18 cellular contexts compared by ENCODE assay signal in the genomic region with DNA sequence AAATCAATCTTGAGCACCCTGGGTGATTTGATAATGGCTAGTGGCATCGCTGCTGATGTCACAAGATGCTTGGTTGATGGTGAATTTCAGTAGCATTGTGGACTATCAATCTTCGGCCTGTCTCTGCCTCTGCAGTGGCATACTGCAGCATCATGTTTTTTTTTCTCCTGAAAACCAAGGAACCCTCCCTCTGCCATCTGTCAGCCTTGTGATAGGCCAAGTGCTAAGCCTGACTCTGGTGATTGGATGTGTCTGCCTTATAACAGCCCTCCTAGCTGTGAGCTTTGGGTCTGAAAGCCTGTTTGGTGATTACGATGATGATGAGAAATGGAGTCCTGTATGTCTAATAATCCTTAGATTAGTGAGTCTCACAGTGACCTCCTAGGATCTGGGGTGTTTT.
"Had no signal": no experiment of that assay in that cellular context is flagged by ENCODE, and none has a peak within 500 bp of the region (broad histone marks: within the 10 kb centered on the region; RNA-seq: fewer than 3 reads in every experiment).

No MANE protein-coding gene starts in this region.

- H3K9me3 Mint-ChIP-seq: activated naive CD8-positive, alpha-beta T cell treated with anti-CD3 and anti-CD28 coated beads, Interleukin-2, amount 10 ng/mL, durations not matched to agents 7 days and 5 days had no signal

- DNase-seq: activated CD4-positive, alpha-beta T cell treated with anti-CD3 and anti-CD28 coated beads for 1 hour; activated CD4-positive, alpha-beta T cell treated with anti-CD3 and anti-CD28 coated beads, Interleukin-2, amount 50 U/mL, for 48 hours; activated naive CD4-positive, alpha-beta T cell; activated naive CD8-positive, alpha-beta T cell treated with anti-CD3 and anti-CD28 coated beads, Interleukin-2, amount 10 ng/mL, durations not matched to agents 7 days and 5 days; activated T-cell treated with anti-CD3 and anti-CD28 coated beads for 4 hours; body of pancreas; central memory CD4-positive, alpha-beta T cell; gastrocnemius medialis; head of caudate nucleus; naive B cell; right lobe of liver; small intestine; stimulated activated CD4-positive, alpha-beta T cell treated with anti-CD3 and anti-CD28 coated beads, Interleukin-15, amount 100 ng/mL, for 24 hours; stimulated activated CD4-positive, alpha-beta T cell treated with anti-CD3 and anti-CD28 coated beads, Interleukin-2, amount 100 ng/mL, for 48 hours; T-helper 2 cell had no signal

- H3K36me3 Mint-ChIP-seq: activated naive CD8-positive, alpha-beta T cell treated with anti-CD3 and anti-CD28 coated beads, Interleukin-2, amount 10 ng/mL, durations not matched to agents 7 days and 5 days; memory B cell; naive B cell had no signal

- H3K27ac Mint-ChIP-seq: activated naive CD8-positive, alpha-beta T cell treated with anti-CD3 and anti-CD28 coated beads, Interleukin-2, amount 10 ng/mL, durations not matched to agents 7 days and 5 days; memory B cell; naive B cell; stimulated activated naive CD8-positive, alpha-beta T cell treated with anti-CD3 and anti-CD28 coated beads, Interleukin-15, Interleukin-2, amounts not matched to agents 100 ng/mL and 50 ng/mL, for 24 hours had no signal

- H3K4me1 Mint-ChIP-seq: activated naive CD8-positive, alpha-beta T cell treated with anti-CD3 and anti-CD28 coated beads, Interleukin-2, amount 10 ng/mL, durations not matched to agents 7 days and 5 days; memory B cell; naive B cell; neural crest cell had no signal

- H3K27me3 Mint-ChIP-seq: activated naive CD8-positive, alpha-beta T cell treated with anti-CD3 and anti-CD28 coated beads, Interleukin-2, amount 10 ng/mL, durations not matched to agents 7 days and 5 days; naive B cell had no signal

- H3K4me3 Mint-ChIP-seq: activated naive CD8-positive, alpha-beta T cell treated with anti-CD3 and anti-CD28 coated beads, Interleukin-2, amount 10 ng/mL, durations not matched to agents 7 days and 5 days; memory B cell; naive B cell; neural crest cell; stimulated activated naive CD8-positive, alpha-beta T cell treated with anti-CD3 and anti-CD28 coated beads, Interleukin-15, Interleukin-2, amounts not matched to agents 100 ng/mL and 50 ng/mL, for 24 hours had no signal

- ATAC-seq: body of pancreas, gastrocnemius medialis, right lobe of liver had no signal
